In the genomic region with DNA sequence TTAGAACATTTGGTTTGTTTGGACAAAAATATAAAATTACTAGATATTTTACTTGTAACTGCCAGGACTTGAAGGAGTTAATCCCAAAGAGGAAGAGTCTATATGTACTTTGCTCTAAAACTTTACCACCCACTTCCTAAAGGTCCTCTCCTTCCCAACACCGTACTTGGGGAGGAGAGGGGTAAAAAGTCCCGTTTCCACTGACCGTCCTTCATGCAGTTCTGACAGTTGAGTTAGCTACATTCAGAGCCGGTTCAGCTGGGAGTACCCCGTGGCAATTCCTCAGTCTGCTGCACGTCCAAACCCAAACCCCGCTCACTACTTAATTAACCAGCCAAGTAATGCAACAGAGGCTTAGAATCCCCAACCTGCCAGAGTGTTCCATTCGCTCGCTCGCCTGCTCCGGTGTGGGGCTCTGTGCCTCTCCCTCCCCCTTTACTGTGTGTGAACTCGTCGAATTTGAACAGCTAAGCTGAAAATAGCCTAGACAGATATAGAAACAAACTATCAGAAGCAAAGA, we compare ENCODE assay signal across 8 cellular contexts.
DNase-seq lines count a peak whose midpoint lies in the region; ATAC-seq and TF ChIP-seq lines count a peak whose summit lies in the region.

No MANE protein-coding gene starts in this region.

- no peaks in the 10 kb centered on the region for H3K36me3 ChIP-seq in CD4-positive, CD25-positive, alpha-beta regulatory T cell (ENCODE audit: control insufficient read depth, insufficient read depth, low read length)
- no peaks in the 10 kb centered on the region for H3K36me3 ChIP-seq in lung (ENCODE audit: control insufficient read depth in 2 of 2, insufficient read depth in 2 of 2, low read length in 2 of 2)

- peak overlapping the region; percentile 96 for H3K27ac ChIP-seq in CD4-positive, CD25-positive, alpha-beta regulatory T cell (ENCODE audit: insufficient read depth, low read length, poor library complexity, severe bottlenecking)
- H3K27ac ChIP-seq in lung (ENCODE audit: low read depth in 1 of 2, low read length in 1 of 2), result peak overlapping the region; percentile 96 to 97

- H3K27ac Mint-ChIP-seq in CD4-positive, CD25-positive, alpha-beta regulatory T cell, result no peak overlapping the region

- H3K27me3 ChIP-seq in CD4-positive, CD25-positive, alpha-beta regulatory T cell (ENCODE audit: control insufficient read depth, insufficient read depth, low read length), result no peaks in the 10 kb centered on the region
- H3K27me3 ChIP-seq in lung (ENCODE audit: control insufficient read depth, insufficient read depth), result no peaks in the 10 kb centered on the region

- no peaks in the 10 kb centered on the region for H3K27me3 Mint-ChIP-seq in CD4-positive, CD25-positive, alpha-beta regulatory T cell

- H3K4me1 Mint-ChIP-seq in CD4-positive, CD25-positive, alpha-beta regulatory T cell, result peaks cover 37 to 67% (median 57%) of the 10 kb centered on the region in 4 donors

- no peak for TF ChIP-seq CTCF in lung (IDR thresholded peaks at IDR 0.05; ENCODE audit: control extremely low read depth, extremely low read depth)

- WGBS in lung, 2 donors, result 0 to 1% methylated on average over 13 of the region's 13 CpGs

- H3K4me3 Mint-ChIP-seq in CD4-positive, CD25-positive, alpha-beta regulatory T cell, result no peak overlapping the region

- no peaks in the 10 kb centered on the region for H3K9me3 ChIP-seq in CD4-positive, CD25-positive, alpha-beta regulatory T cell (ENCODE audit: control insufficient read depth in 2 of 2, low read length in 2 of 2)
- no peaks in the 10 kb centered on the region for H3K9me3 ChIP-seq in lung (ENCODE audit: control insufficient read depth in 2 of 2, insufficient read depth in 1 of 2, low read length in 1 of 2)

- peaks cover 88% of the 10 kb centered on the region for H3K4me1 ChIP-seq in CD4-positive, CD25-positive, alpha-beta regulatory T cell (ENCODE audit: control insufficient read depth, insufficient read depth, low read length, poor library complexity, severe bottlenecking)
- H3K4me1 ChIP-seq in lung (ENCODE audit: control insufficient read depth in 2 of 2, insufficient read depth in 2 of 2, low read length in 2 of 2), result peaks cover 3 to 27% of the 10 kb centered on the region in 2 donors

- peaks cover 0 to 2% (median 0%) of the 10 kb centered on the region in 7 donors for H3K9me3 Mint-ChIP-seq in CD4-positive, CD25-positive, alpha-beta regulatory T cell

- peak overlapping the region; percentile 99 for H3K4me3 ChIP-seq in CD4-positive, CD25-positive, alpha-beta regulatory T cell (ENCODE audit: low read depth, low read length)
- peak overlapping the region; percentile 84 for H3K4me3 ChIP-seq in lung

- DNase-seq in CD4-positive, CD25-positive, alpha-beta regulatory T cell, result peak in 1 of 3 donors; percentile 12
- peak; percentile 56 for DNase-seq in activated CD4-positive, CD25-positive, alpha-beta regulatory T cell treated with anti-CD3 and anti-CD28 coated beads, Interleukin-2, amount 50 U/mL, for 72 hours
- DNase-seq in effector CD4-positive, alpha-beta T cell, result peak; percentile 23
- peak; percentile 31 for DNase-seq in lung (ENCODE audit: low spot score)
- peak; percentile 31 to 33 for DNase-seq in stimulated activated CD8-positive, alpha-beta memory T cell treated with anti-CD3 and anti-CD28 coated beads, Interleukin-7, amount 100 ng/mL, for 48 hours (ENCODE audit: extremely low read depth in 1 of 2, low read depth in 1 of 2)
- DNase-seq in GF-D8 (lab: John Stamatoyannopoulos, UW), result no peak
- DNase-seq in COR-L47 (lab: John Stamatoyannopoulos, UW), result no peak

- peak; percentile 9 to 25 for ATAC-seq in CD4-positive, CD25-positive, alpha-beta regulatory T cell (ENCODE audit: low read depth in 2 of 2)
- ATAC-seq in HG03196 (IDR thresholded peaks at IDR 0.05; ENCODE audit: unreplicated experiment) (peak; percentile 39), lung (ENCODE audit: insufficient read depth, low FRiP score) (no peak)

- peaks cover 3% of the 10 kb centered on the region for H3K36me3 Mint-ChIP-seq in CD4-positive, CD25-positive, alpha-beta regulatory T cell

Comparison
In these comparisons a context has a peak if more than half of its experiments do, and no peak if none do; other contexts are left out.
1. DNase-seq: peak in activated CD4-positive, CD25-positive, alpha-beta regulatory T cell treated with anti-CD3 and anti-CD28 coated beads, Interleukin-2, amount 50 U/mL, for 72 hours (single experiment), effector CD4-positive, alpha-beta T cell (single experiment), lung (single experiment) and stimulated activated CD8-positive, alpha-beta memory T cell treated with anti-CD3 and anti-CD28 coated beads, Interleukin-7, amount 100 ng/mL, for 48 hours (2 of 2); none in GF-D8 (single experiment) and COR-L47 (single experiment).